Comparison of ENCODE assay signal across 11 cellular contexts in the genomic region with DNA sequence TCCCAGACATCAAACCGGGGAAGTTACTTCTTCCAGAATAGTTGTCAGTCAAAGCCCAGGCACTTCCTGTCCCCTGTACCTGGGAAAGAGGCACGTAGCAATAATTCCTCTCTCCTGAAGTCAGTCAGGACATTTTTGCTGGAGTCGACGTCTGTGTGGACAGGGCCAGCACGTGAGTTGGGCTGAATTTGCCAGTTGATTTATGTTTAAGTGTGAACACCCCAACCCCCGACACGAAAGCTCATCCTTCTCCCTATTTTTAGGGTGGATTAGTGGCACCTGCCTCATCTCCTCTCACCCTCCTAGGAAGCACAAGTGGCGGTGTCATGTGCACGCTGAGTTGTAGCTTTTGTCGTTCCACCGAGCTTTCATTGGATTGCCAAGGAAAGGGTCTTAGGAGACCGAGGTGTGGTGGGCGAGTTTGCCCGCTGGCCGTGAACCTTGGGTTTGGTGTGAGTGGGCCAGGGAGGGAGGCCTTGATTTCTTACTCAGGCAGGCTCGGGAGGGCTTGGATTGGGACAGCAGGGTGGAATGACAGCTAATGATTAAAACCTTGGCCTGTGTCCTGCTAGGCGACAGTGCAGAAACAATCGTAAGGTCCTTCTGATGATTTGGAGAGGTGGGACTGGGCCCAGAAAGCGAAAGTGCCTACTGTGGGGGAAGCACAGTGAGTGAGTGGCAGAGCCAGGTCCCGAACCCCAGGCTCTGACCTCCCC.
DNase-seq lines count a peak whose midpoint lies in the region; ATAC-seq and TF ChIP-seq lines count a peak whose summit lies in the region.
"Had no signal": no experiment of that assay in that cellular context is flagged by ENCODE, and none has a peak within 500 bp of the region (broad histone marks: within the 10 kb centered on the region; RNA-seq: fewer than 3 reads in every experiment).

No MANE protein-coding gene starts in this region.

- no peaks in the 10 kb centered on the region for H3K79me2 ChIP-seq in neural cell (replicated peaks; ENCODE audit: insufficient read depth, low read length)

- intact Hi-C loops in esophagus muscularis mucosa (cut with DNase I): no loop called here

- ATAC-seq in RWPE2 (ENCODE audit: low read depth): no peak
- ATAC-seq in HG03045 (IDR thresholded peaks at IDR 0.05; ENCODE audit: unreplicated experiment): no peak
- ATAC-seq in activated CD4-positive, CD25-positive, alpha-beta regulatory T cell treated with anti-CD3 and anti-CD28 coated beads, Interleukin-2, amount 50 U/mL, for 24 hours: no peak
- ATAC-seq: HCT116 had no signal

- H3F3A ChIP-seq in neural cell (ENCODE audit: insufficient read depth, low read length, poor library complexity, severe bottlenecking): no peaks in the 10 kb centered on the region

- H3K27ac ChIP-seq in C4-2B (peak overlapping the region; percentile 99), RWPE2 (ENCODE audit: poor library complexity, severe bottlenecking) (peak overlapping the region; percentile 78), esophagus muscularis mucosa (replicated peaks in 1 of 4) (peak overlapping the region; percentile 57 to 86 (median 76)), neural cell (ENCODE audit: low read length) (peak overlapping the region; percentile 83)
- H3K27ac ChIP-seq: SJSA1 had no signal

- 71% methylated on average over 18 of the region's 20 CpGs for WGBS in esophagus muscularis mucosa

- H3K9me3 ChIP-seq in RWPE2 (ENCODE audit: severe bottlenecking) (no peaks in the 10 kb centered on the region), esophagus muscularis mucosa (no peaks in the 10 kb centered on the region), neural cell (ENCODE audit: low read length) (no peaks in the 10 kb centered on the region)
- H3K9me3 ChIP-seq: SJSA1 had no signal

- H3K36me3 ChIP-seq in RWPE2 (ENCODE audit: low read depth) (peaks cover 9% of the 10 kb centered on the region; the same call in 1 of the 2 replicates), esophagus muscularis mucosa (peaks cover 0 to 5% (median 0%) of the 10 kb centered on the region in 4 donors), neural cell (ENCODE audit: insufficient read depth, low read length) (no peaks in the 10 kb centered on the region)
- H3K36me3 ChIP-seq: SJSA1 had no signal

- TF ChIP-seq CTCF in C4-2B (conservative IDR thresholded peaks at IDR 0.05): no peak
- TF ChIP-seq CTCF in RWPE2 (IDR thresholded peaks at IDR 0.05; ENCODE audit: poor library complexity, severe bottlenecking): no peak
- no peak for TF ChIP-seq CTCF in esophagus muscularis mucosa (IDR thresholded peaks at IDR 0.05)
- TF ChIP-seq CTCF in neural cell (IDR thresholded peaks at IDR 0.05; ENCODE audit: poor library complexity, severe bottlenecking): no peak

- no peak overlapping the region for H3K4me3 ChIP-seq in RWPE2 (ENCODE audit: severe bottlenecking)
- H3K4me3 ChIP-seq in esophagus muscularis mucosa: peak overlapping the region; percentile 64 to 75 (median 72)
- peak overlapping the region; percentile 73 for H3K4me3 ChIP-seq in neural cell (ENCODE audit: low read length)
- H3K4me3 ChIP-seq: SJSA1 had no signal

- H3K4me2 ChIP-seq in neural cell (ENCODE audit: low read length): peak overlapping the region; percentile 94

- H3K27me3 ChIP-seq in RWPE2 (ENCODE audit: insufficient read depth, poor library complexity, severe bottlenecking): no peaks in the 10 kb centered on the region
- H3K27me3 ChIP-seq in esophagus muscularis mucosa: no peaks in the 10 kb centered on the region
- H3K27me3 ChIP-seq in neural cell (ENCODE audit: insufficient read depth, low read depth, low read length): no peaks in the 10 kb centered on the region

- H2AFZ ChIP-seq in neural cell (ENCODE audit: low read depth, low read length): no peak overlapping the region

- TF ChIP-seq RAD21 in neural cell (conservative IDR thresholded peaks at IDR 0.05): no peak

- DNase-seq in RWPE2 (ENCODE audit: low spot score): no peak
- no peak for DNase-seq in esophagus muscularis mucosa (ENCODE audit: extremely low spot score)
- DNase-seq in DMS79 treated with DMSO at 0.1 percent for 48 hours (lab: John Stamatoyannopoulos, UW): no peak
- no peak for DNase-seq in central memory CD4-positive, alpha-beta T cell
- DNase-seq: activated CD4-positive, alpha-beta memory T cell treated with anti-CD3 and anti-CD28 coated beads for 36 hours had no signal

- TF ChIP-seq EP300 in esophagus muscularis mucosa (IDR thresholded peaks at IDR 0.05) (no peak), neural cell (conservative IDR thresholded peaks at IDR 0.05; ENCODE audit: poor library complexity, severe bottlenecking) (no peak)

- no peaks in the 10 kb centered on the region for H3K9me2 ChIP-seq in neural cell (ENCODE audit: insufficient read depth, low read length)

- H3K9ac ChIP-seq in neural cell (ENCODE audit: low read length): peak overlapping the region; percentile 84

- H3K4me1 ChIP-seq in RWPE2 (ENCODE audit: insufficient read depth, poor library complexity, severe bottlenecking) (peaks cover 37% of the 10 kb centered on the region), esophagus muscularis mucosa (peaks cover 37 to 56% (median 53%) of the 10 kb centered on the region in 4 donors)

- no peak for TF ChIP-seq POLR2A in esophagus muscularis mucosa (IDR thresholded peaks at IDR 0.05; ENCODE audit: low read depth)

- H4K20me1 ChIP-seq in neural cell (ENCODE audit: insufficient read depth): no peaks in the 10 kb centered on the region

TF ChIP-seq in neural cell, 6 proteins besides CTCF, POLR2A, EP300 and RAD21:
- TF ChIP-seq REST (IDR thresholded peaks at IDR 0.05; ENCODE audit: borderline replicate concordance) (no peak), MXI1 (conservative IDR thresholded peaks at IDR 0.05; ENCODE audit: poor library complexity, severe bottlenecking) (no peak), TAF1 (IDR thresholded peaks at IDR 0.05; ENCODE audit: low read depth) (no peak), POLR2AphosphoS5 (IDR thresholded peaks at IDR 0.05) (no peak), EZH2 (IDR thresholded peaks at IDR 0.05; ENCODE audit: borderline replicate concordance, insufficient read depth, low read length, poor library complexity, severe bottlenecking) (no peak), SMC3 (conservative IDR thresholded peaks at IDR 0.05; ENCODE audit: poor library complexity) (no peak)
TF ChIP-seq in neural cell: peak in this region for 0.
